Comparison of ENCODE assay signal across 14 cellular contexts in the genomic region with DNA sequence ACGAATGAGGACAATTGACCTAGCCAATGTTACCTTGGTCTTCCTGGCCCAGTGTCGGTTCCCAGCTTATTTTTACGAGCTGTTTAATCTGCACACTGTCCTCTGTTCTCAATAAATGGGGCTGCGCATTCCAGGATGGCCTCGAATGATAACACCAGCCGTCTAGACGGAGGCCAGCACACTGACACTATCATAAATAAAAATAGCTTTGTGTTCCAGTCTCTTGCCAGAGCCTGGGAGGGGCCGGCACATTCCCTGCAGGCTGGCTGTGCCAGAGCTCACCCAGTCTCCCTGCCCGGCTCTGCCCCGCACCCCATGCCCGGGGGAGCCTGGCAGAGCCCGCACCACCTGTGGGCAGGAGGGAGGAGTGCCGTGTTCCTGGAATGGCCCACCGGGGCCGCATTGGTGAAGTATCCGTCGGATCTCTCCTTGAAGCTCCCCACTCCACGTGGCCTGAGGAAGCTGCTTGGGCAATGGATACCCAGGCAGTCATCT.
DNase-seq lines count a peak whose midpoint lies in the region; ATAC-seq and TF ChIP-seq lines count a peak whose summit lies in the region.
"Had no signal": no experiment of that assay in that cellular context is flagged by ENCODE, and none has a peak within 500 bp of the region (broad histone marks: within the 10 kb centered on the region; RNA-seq: fewer than 3 reads in every experiment).

No MANE protein-coding gene starts in this region.

- peaks cover 2% of the 10 kb centered on the region for H3K27me3 Mint-ChIP-seq in T-helper 2 cell treated with Interferon-gamma antibody and Interleukin-4, amounts not matched to agents 5 μg/mL and 100 μg/mL, for 36 hours (ENCODE audit: low read depth)
- H3K27me3 Mint-ChIP-seq: activated naive CD4-positive, alpha-beta T cell treated with anti-CD3 and anti-CD28 coated beads, Interleukin-2, amount 50 U/mL, for 24 hours had no signal

- intact Hi-C loops in aorta (cut with DNase I) = no loop called here
- intact Hi-C loops in PC-9 (cut with micrococcal nuclease; ENCODE audit: unreplicated experiment) = no loop called here

- H3K4me3 Mint-ChIP-seq in T-helper 2 cell treated with Interferon-gamma antibody and Interleukin-4, amounts not matched to agents 5 μg/mL and 100 μg/mL, for 36 hours = no peak overlapping the region
- H3K4me3 Mint-ChIP-seq: activated CD4-positive, alpha-beta memory T cell treated with anti-CD3 and anti-CD28 coated beads, Interleukin-2, amount 10 ng/mL, durations not matched to agents 7 days and 5 days; activated naive CD4-positive, alpha-beta T cell treated with anti-CD3 and anti-CD28 coated beads, Interleukin-2, amount 50 U/mL, for 24 hours had no signal

- H3K79me2 ChIP-seq in PC-9 (ENCODE audit: low read depth) = no peaks in the 10 kb centered on the region

- H3K27me3 ChIP-seq in right atrium auricular region (no peaks in the 10 kb centered on the region), aorta (ENCODE audit: control insufficient read depth in 1 of 2, insufficient read depth in 2 of 2, low read length in 1 of 2) (no peaks in the 10 kb centered on the region), PC-9 (ENCODE audit: insufficient read depth, low read depth) (no peaks in the 10 kb centered on the region)

- H2AFZ ChIP-seq in PC-9 = no peak overlapping the region

- no peak for DNase-seq in T-helper 2 cell treated with Interferon-gamma antibody and Interleukin-4, amounts not matched to agents 5 μg/mL and 100 μg/mL, for 36 hours (ENCODE audit: low spot score)
- DNase-seq in T-helper 2 cell (no peak), right atrium auricular region (ENCODE audit: low spot score) (peak; percentile 66), omental fat pad (ENCODE audit: low spot score) (no peak), aorta (peak; percentile 70 to 83), PC-9 (no peak)
- DNase-seq: activated CD4-positive, alpha-beta memory T cell treated with anti-CD3 and anti-CD28 coated beads, Interleukin-2, amount 10 ng/mL, durations not matched to agents 7 days and 5 days; kidney had no signal

- no peaks in the 10 kb centered on the region for H4K20me1 ChIP-seq in PC-9 (ENCODE audit: insufficient read depth)

- peaks cover 15% of the 10 kb centered on the region for H3K4me1 Mint-ChIP-seq in T-helper 2 cell treated with Interferon-gamma antibody and Interleukin-4, amounts not matched to agents 5 μg/mL and 100 μg/mL, for 36 hours (ENCODE audit: low read depth)
- H3K4me1 Mint-ChIP-seq: activated naive CD4-positive, alpha-beta T cell treated with anti-CD3 and anti-CD28 coated beads, Interleukin-2, amount 50 U/mL, for 24 hours had no signal

- peak overlapping the region; percentile 62 for H3K27ac Mint-ChIP-seq in T-helper 2 cell treated with Interferon-gamma antibody and Interleukin-4, amounts not matched to agents 5 μg/mL and 100 μg/mL, for 36 hours
- H3K27ac Mint-ChIP-seq: activated CD4-positive, alpha-beta memory T cell treated with anti-CD3 and anti-CD28 coated beads, Interleukin-2, amount 10 ng/mL, durations not matched to agents 7 days and 5 days; activated naive CD4-positive, alpha-beta T cell treated with anti-CD3 and anti-CD28 coated beads, Interleukin-2, amount 50 U/mL, for 24 hours had no signal

- no peaks in the 10 kb centered on the region for H3K9me3 Mint-ChIP-seq in T-helper 2 cell treated with Interferon-gamma antibody and Interleukin-4, amounts not matched to agents 5 μg/mL and 100 μg/mL, for 36 hours
- H3K9me3 Mint-ChIP-seq: activated CD4-positive, alpha-beta memory T cell treated with anti-CD3 and anti-CD28 coated beads, Interleukin-2, amount 10 ng/mL, durations not matched to agents 7 days and 5 days; activated naive CD4-positive, alpha-beta T cell treated with anti-CD3 and anti-CD28 coated beads, Interleukin-2, amount 50 U/mL, for 24 hours had no signal

- peaks cover 0 to 41% of the 10 kb centered on the region in 2 donors for H3K4me1 ChIP-seq in right atrium auricular region
- no peaks in the 10 kb centered on the region for H3K4me1 ChIP-seq in aorta (ENCODE audit: control insufficient read depth in 1 of 2, insufficient read depth in 2 of 2, low read length in 2 of 2)
- H3K4me1 ChIP-seq in PC-9 (replicated peaks; ENCODE audit: insufficient read depth) = peaks cover 12% of the 10 kb centered on the region
- H3K4me1 ChIP-seq: HAP-1 had no signal

- ATAC-seq in omental fat pad (ENCODE audit: low FRiP score) (peak; percentile 45), aorta (ENCODE audit: low FRiP score) (peak; percentile 73), HG03469 (IDR thresholded peaks at IDR 0.05; ENCODE audit: unreplicated experiment) (no peak), GM19452 (IDR thresholded peaks at IDR 0.05; ENCODE audit: unreplicated experiment) (no peak)

- POLR2A ChIA-PET in PC-9 (lab: Charles Lee; ENCODE audit: unreplicated experiment) = no interaction called here

- H3K4me2 ChIP-seq in PC-9 = no peak overlapping the region

- no peaks in the 10 kb centered on the region for H3K36me3 Mint-ChIP-seq in T-helper 2 cell treated with Interferon-gamma antibody and Interleukin-4, amounts not matched to agents 5 μg/mL and 100 μg/mL, for 36 hours (ENCODE audit: low read depth)
- H3K36me3 Mint-ChIP-seq: activated naive CD4-positive, alpha-beta T cell treated with anti-CD3 and anti-CD28 coated beads, Interleukin-2, amount 50 U/mL, for 24 hours had no signal

- CTCF ChIA-PET in PC-9 (lab: Charles Lee) = interaction anchor here (0.6 kb wide), 1 partner anchor 40 kb away, joined by 3 read pairs; no protein-coding TSS in a partner anchor

- H3K27ac ChIP-seq in right atrium auricular region (peak overlapping the region; percentile 71 to 87), aorta (ENCODE audit: low read depth in 1 of 2, low read length in 2 of 2) (peak overlapping the region; percentile 70 to 89), PC-9 (no peak overlapping the region)
- H3K27ac ChIP-seq: 22Rv1, skin epidermis had no signal

- H3K36me3 ChIP-seq in right atrium auricular region = no peaks in the 10 kb centered on the region
- no peaks in the 10 kb centered on the region for H3K36me3 ChIP-seq in aorta (ENCODE audit: control insufficient read depth in 1 of 2, insufficient read depth in 2 of 2, low read length in 1 of 2)
- no peaks in the 10 kb centered on the region for H3K36me3 ChIP-seq in PC-9 (ENCODE audit: low read depth)
- H3K36me3 ChIP-seq: HAP-1 had no signal

- TF ChIP-seq CTCF in right atrium auricular region (IDR thresholded peaks at IDR 0.05) (no peak), omental fat pad (IDR thresholded peaks at IDR 0.05) (no peak), PC-9 (conservative IDR thresholded peaks at IDR 0.05) (no peak)

- no peaks in the 10 kb centered on the region for H3K9me3 ChIP-seq in right atrium auricular region
- H3K9me3 ChIP-seq in aorta (ENCODE audit: control insufficient read depth, low read length) = no peaks in the 10 kb centered on the region
- H3K9me3 ChIP-seq in PC-9 (ENCODE audit: insufficient read depth, low read depth) = no peaks in the 10 kb centered on the region
- H3K9me3 ChIP-seq: HAP-1 had no signal

- H3F3A ChIP-seq in PC-9 (ENCODE audit: insufficient read depth, low read depth) = no peaks in the 10 kb centered on the region

- 4 to 5% methylated on average over 18 of the region's 18 CpGs for WGBS in aorta, 2 donors

- BruUV-seq in PC-9 (replicated peaks; lab: Mats Ljungman, UMichigan) = no TSS peak

- no peaks in the 10 kb centered on the region for H3K9me2 ChIP-seq in PC-9 (ENCODE audit: insufficient read depth)

- H3K4me3 ChIP-seq in right atrium auricular region (no peak overlapping the region), aorta (ENCODE audit: low read length in 2 of 2) (no peak overlapping the region), PC-9 (no peak overlapping the region)
- H3K4me3 ChIP-seq: HAP-1, skin epidermis had no signal

Comparison
In these comparisons a context has a peak if more than half of its experiments do, and no peak if none do; other contexts are left out.
1. DNase-seq: peak in right atrium auricular region (single experiment) and aorta (2 of 2); none in T-helper 2 cell treated with Interferon-gamma antibody and Interleukin-4, amounts not matched to agents 5 μg/mL and 100 μg/mL, for 36 hours (single experiment), T-helper 2 cell (0 of 5), omental fat pad (single experiment) and PC-9 (0 of 2).
2. ATAC-seq: peak in omental fat pad (single experiment) and aorta (single experiment); none in HG03469 (single experiment) and GM19452 (single experiment).